In the genomic region with DNA sequence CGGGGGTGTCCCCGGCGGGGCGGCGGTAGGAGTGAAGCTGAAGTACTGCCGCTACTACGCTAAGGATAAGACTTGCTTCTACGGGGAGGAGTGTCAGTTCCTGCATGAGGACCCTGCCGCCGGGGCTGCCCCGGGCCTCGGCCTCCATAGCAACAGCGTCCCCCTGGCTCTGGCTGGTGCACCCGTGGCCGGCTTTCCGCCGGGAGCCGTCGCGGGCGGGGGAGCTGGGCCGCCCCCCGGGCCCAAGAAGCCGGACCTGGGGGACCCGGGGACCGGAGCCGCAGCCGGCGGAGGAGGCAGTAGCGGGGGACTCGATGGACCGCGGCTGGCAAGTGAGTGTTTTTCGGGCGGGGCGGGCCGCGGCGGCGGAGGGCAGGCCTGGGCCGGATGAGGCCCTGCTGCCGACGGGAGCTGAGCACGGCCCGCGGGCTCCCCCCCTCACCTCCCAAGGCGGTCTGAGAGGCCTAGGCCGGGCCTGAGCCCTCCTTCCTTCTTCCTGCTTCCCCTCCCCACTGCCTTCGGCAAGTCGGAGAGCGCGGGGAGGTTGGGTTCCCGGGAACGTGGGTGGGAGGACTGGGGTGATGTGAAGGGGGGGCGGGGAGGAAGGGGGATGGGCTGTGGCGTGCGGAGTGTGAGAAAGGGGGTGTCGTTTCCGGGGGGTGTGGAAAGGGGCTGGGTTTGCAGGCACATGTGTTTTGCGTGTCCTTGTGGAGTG, we compare ENCODE assay signal across 8 cellular contexts. TPM values are rescaled to one million over a fixed set of nuclear protein-coding genes. Genes with fewer than 3 reads are reported as not detected.
DNase-seq lines count a peak whose midpoint lies in the region; ATAC-seq and TF ChIP-seq lines count a peak whose summit lies in the region.

No MANE protein-coding gene starts in this region.

- TF ChIP-seq CTCF in RWPE2 (IDR thresholded peaks at IDR 0.05; ENCODE audit: poor library complexity, severe bottlenecking), result no peak
- TF ChIP-seq CTCF in neural cell (IDR thresholded peaks at IDR 0.05; ENCODE audit: poor library complexity, severe bottlenecking), result no peak

- TF ChIP-seq EP300 in neural cell (conservative IDR thresholded peaks at IDR 0.05; ENCODE audit: poor library complexity, severe bottlenecking), result no peak

- H3K4me3 ChIP-seq in RWPE2 (ENCODE audit: severe bottlenecking) (peak overlapping the region; percentile 94), neural cell (ENCODE audit: low read length) (peak overlapping the region; percentile 90)

- H3K9me3 ChIP-seq in RWPE2 (ENCODE audit: severe bottlenecking), result no peaks in the 10 kb centered on the region
- no peaks in the 10 kb centered on the region for H3K9me3 ChIP-seq in neural cell (ENCODE audit: low read length)

- peaks cover 11% of the 10 kb centered on the region for H3K4me1 ChIP-seq in RWPE2 (ENCODE audit: insufficient read depth, poor library complexity, severe bottlenecking)

- peak overlapping the region; percentile 81 for H2AFZ ChIP-seq in neural cell (ENCODE audit: low read depth, low read length)

- H3K27me3 ChIP-seq in RWPE2 (ENCODE audit: insufficient read depth, poor library complexity, severe bottlenecking) (no peaks in the 10 kb centered on the region), neural cell (ENCODE audit: insufficient read depth, low read depth, low read length) (no peaks in the 10 kb centered on the region)

- H3K27ac ChIP-seq in RWPE2 (ENCODE audit: poor library complexity, severe bottlenecking) (peak overlapping the region; percentile 93), neural cell (ENCODE audit: low read length) (peak overlapping the region; percentile 93)

- peak overlapping the region; percentile 94 for H3K9ac ChIP-seq in neural cell (ENCODE audit: low read length)

- H3F3A ChIP-seq in neural cell (ENCODE audit: insufficient read depth, low read length, poor library complexity, severe bottlenecking), result no peaks in the 10 kb centered on the region

- no peaks in the 10 kb centered on the region for H4K20me1 ChIP-seq in neural cell (ENCODE audit: insufficient read depth)

- H3K36me3 ChIP-seq in RWPE2 (ENCODE audit: low read depth), result no peaks in the 10 kb centered on the region
- no peaks in the 10 kb centered on the region for H3K36me3 ChIP-seq in neural cell (ENCODE audit: insufficient read depth, low read length)

- no peak for TF ChIP-seq RAD21 in neural cell (conservative IDR thresholded peaks at IDR 0.05)

- H3K9me2 ChIP-seq in neural cell (ENCODE audit: insufficient read depth, low read length), result no peaks in the 10 kb centered on the region

- peak; percentile 38 for ATAC-seq in GM19467 (IDR thresholded peaks at IDR 0.05; ENCODE audit: unreplicated experiment)
- ATAC-seq in RWPE2 (ENCODE audit: low read depth), result peak; percentile 69
- peak; percentile 82 for ATAC-seq in stimulated activated naive CD8-positive, alpha-beta T cell treated with anti-CD3 and anti-CD28 coated beads, Interleukin-15, Interleukin-2, amounts not matched to agents 100 U/mL and 50 U/mL, for 24 hours

- H3K4me2 ChIP-seq in neural cell (ENCODE audit: low read length), result no peak overlapping the region

- peaks cover 55% of the 10 kb centered on the region for H3K79me2 ChIP-seq in neural cell (replicated peaks; ENCODE audit: insufficient read depth, low read length)

- DNase-seq in COLO829 (ENCODE audit: low spot score) (peak; percentile 54), HT1080 (ENCODE audit: low read depth) (peak; percentile 80), RWPE2 (ENCODE audit: low spot score) (peak; percentile 74), fibroblast of the conjunctiva (ENCODE audit: low read depth) (peak; percentile 86)
- DNase-seq in activated effector memory CD4-positive, alpha-beta T cell treated with anti-CD3 and anti-CD28 coated beads, Interleukin-2, amount 50 U/mL, for 16 hours, result peak; percentile 94
- peak; percentile 92 for DNase-seq in stimulated activated naive CD8-positive, alpha-beta T cell treated with anti-CD3 and anti-CD28 coated beads, Interleukin-15, Interleukin-2, amounts not matched to agents 100 U/mL and 50 U/mL, for 24 hours

TF ChIP-seq in neural cell, 6 proteins besides CTCF, POLR2A, EP300 and RAD21:
- peak; percentile 42 for TF ChIP-seq MXI1 (conservative IDR thresholded peaks at IDR 0.05; ENCODE audit: poor library complexity, severe bottlenecking)
- no peak for TF ChIP-seq TAF1 (IDR thresholded peaks at IDR 0.05; ENCODE audit: low read depth)
- peak; percentile 71 for TF ChIP-seq POLR2AphosphoS5 (IDR thresholded peaks at IDR 0.05)

RNA-seq across cellular contexts. Expression of a gene that starts 0.6 kb away (rescaled TPM):
- 8.1 and 14.1 TPM in 2 replicates for total RNA-seq in HT1080 (2014; rRNA removed; shearing (Covaris generic))
- polyA plus RNA-seq in HT1080 (2015; cell fraction: cytosol; rRNA removed), result 14.1 and 18.5 TPM in 2 replicates
- 28.6 and 37.9 TPM in 2 replicates for polyA plus RNA-seq in HT1080 (2015; cell fraction: nucleus; rRNA removed)
- polyA plus RNA-seq in neural cell, result 35.8 and 44.0 TPM in 2 replicates
- polyA minus RNA-seq in neural cell, result 64.8 and 65.3 TPM in 2 replicates

RNA-seq across cellular contexts. Expression of a gene that starts 38.5 kb away (rescaled TPM):
- not detected in 2 replicates for total RNA-seq in HT1080 (2014; rRNA removed; shearing (Covaris generic))
- not detected in 2 replicates for polyA plus RNA-seq in HT1080 (2015; cell fraction: cytosol; rRNA removed)
- polyA plus RNA-seq in HT1080 (2015; cell fraction: nucleus; rRNA removed), result not detected in 2 replicates
- 0.41 and 0.64 TPM in 2 replicates for polyA plus RNA-seq in neural cell
- polyA minus RNA-seq in neural cell, result 0.97 and 1.4 TPM in 2 replicates

Comparison
In these comparisons a context has a peak if more than half of its experiments do, and no peak if none do; other contexts are left out.
1. Peak in every context shown above with its lines: DNase-seq, ATAC-seq, H3K4me3 ChIP-seq and H3K27ac ChIP-seq.